Comparison of ENCODE assay signal across 36 cellular contexts in genomic region chr3:68116580-68116979, GRCh38.
"Had no signal": no experiment of that assay in that cellular context is flagged by ENCODE, and none has a peak within 500 bp of the region (broad histone marks: within the 10 kb centered on the region; RNA-seq: fewer than 3 reads in every experiment).

No MANE protein-coding gene starts in this region.

- H3K27me3 ChIP-seq: adrenal gland, body of pancreas, brain microvascular endothelial cell, breast epithelium had no signal

- DNase-seq: activated B cell treated with CpG ODN at 0.5 μM for 24 hours; activated CD4-positive, alpha-beta memory T cell treated with anti-CD3 and anti-CD28 coated beads for 36 hours; activated CD4-positive, alpha-beta T cell treated with anti-CD3 and anti-CD28 coated beads for 4 hours; activated CD4-positive, alpha-beta T cell treated with anti-CD3 and anti-CD28 coated beads, Interleukin-2, amount 10 ng/mL, durations not matched to agents 24 days and 14 days; activated CD4-positive, alpha-beta T cell treated with anti-CD3 and anti-CD28 coated beads, Interleukin-2, amount 50 U/mL, for 1 hour; activated CD4-positive, alpha-beta T cell treated with anti-CD3 and anti-CD28 coated beads, Interleukin-2, amount 50 U/mL, for 4 hours; activated CD4-positive, CD25-positive, alpha-beta regulatory T cell treated with anti-CD3 and anti-CD28 coated beads, Interleukin-2, amount 50 U/mL, for 72 hours; activated CD8-positive, alpha-beta memory T cell treated with anti-CD3 and anti-CD28 coated beads, Interleukin-2, amount 50 U/mL, for 4 hours; activated CD8-positive, alpha-beta T cell treated with anti-CD3 and anti-CD28 coated beads for 36 hours; activated effector memory CD4-positive, alpha-beta T cell treated with anti-CD3 and anti-CD28 coated beads, Interleukin-2, amount 50 U/mL, for 16 hours; activated gamma-delta T cell treated with Interleukin-2 at 50 U/mL for 16 hours; activated naive CD4-positive, alpha-beta T cell; activated naive CD4-positive, alpha-beta T cell treated with anti-CD3 and anti-CD28 coated beads for 36 hours; activated naive CD4-positive, alpha-beta T cell treated with anti-CD3 and anti-CD28 coated beads, Interleukin-2, amount 50 U/mL, for 16 hours; activated naive CD8-positive, alpha-beta T cell treated with anti-CD3 and anti-CD28 coated beads for 36 hours; activated T-cell treated with anti-CD3 and anti-CD28 coated beads for 4 hours; activated T-cell treated with anti-CD3 and anti-CD28 coated beads, Interleukin-2, amount 50 U/mL, for 1 hour; activated T-cell treated with anti-CD3 and anti-CD28 coated beads, Interleukin-2, amount 50 U/mL, for 4 hours; activated T-cell treated with anti-CD3 and anti-CD28 coated beads, Interleukin-2, amount 50 U/mL, for 72 hours; adrenal gland; amniotic stem cell; aorta; body of pancreas; brain microvascular endothelial cell; central memory CD4-positive, alpha-beta T cell; T-helper 2 cell; T-helper 9 cell had no signal

- H3K27ac ChIP-seq: adrenal gland, body of pancreas, brain microvascular endothelial cell, breast epithelium, VCaP had no signal

- H3K36me3 Mint-ChIP-seq: activated CD4-positive, alpha-beta memory T cell treated with anti-CD3 and anti-CD28 coated beads for 36 hours had no signal

- H3K9me3 Mint-ChIP-seq: activated CD4-positive, alpha-beta T cell treated with anti-CD3 and anti-CD28 coated beads, Interleukin-2, amount 10 ng/mL, durations not matched to agents 24 days and 14 days; activated CD8-positive, alpha-beta T cell treated with anti-CD3 and anti-CD28 coated beads for 36 hours; activated T-helper 1 cell treated with anti-CD3 and anti-CD28 coated beads, Interleukin-12 subunit alpha, Interleukin-12 subunit beta, Interleukin-2, Interleukin-4 antibody, amounts not matched to agents 30 ng/mL and 10 ng/mL and 1 ng/mL, durations not matched to agents 14 hours and 24 hours and 36 hours had no signal

- H3K4me1 ChIP-seq: adrenal gland, body of pancreas, breast epithelium had no signal

- H3K4me1 Mint-ChIP-seq: activated B cell treated with CpG ODN at 0.5 μM for 24 hours; activated CD4-positive, alpha-beta T cell treated with anti-CD3 and anti-CD28 coated beads, Interleukin-2, amount 10 ng/mL, durations not matched to agents 24 days and 14 days; activated naive CD8-positive, alpha-beta T cell treated with anti-CD3 and anti-CD28 coated beads for 36 hours; activated T-helper 17 cell treated with anti-CD3 and anti-CD28 coated beads, Interleukin-2, amount 50 U/mL, for 72 hours had no signal

- H3K27me3 Mint-ChIP-seq: activated B cell treated with CpG ODN at 0.5 μM for 24 hours; activated CD4-positive, alpha-beta memory T cell treated with anti-CD3 and anti-CD28 coated beads for 36 hours; activated CD4-positive, alpha-beta T cell treated with anti-CD3 and anti-CD28 coated beads, Interleukin-2, amount 10 ng/mL, durations not matched to agents 24 days and 14 days; activated CD8-positive, alpha-beta T cell treated with anti-CD3 and anti-CD28 coated beads for 36 hours; activated naive CD8-positive, alpha-beta T cell treated with anti-CD3 and anti-CD28 coated beads for 36 hours; activated T-helper 17 cell treated with anti-CD3 and anti-CD28 coated beads, Interleukin-2, amount 50 U/mL, for 72 hours had no signal

- H3K9me3 ChIP-seq: adrenal gland, body of pancreas, breast epithelium had no signal

- FAIRE-seq: astrocyte, TTC549 had no signal

- H3K36me3 ChIP-seq: adrenal gland, brain microvascular endothelial cell, breast epithelium had no signal

- ATAC-seq: activated CD8-positive, alpha-beta T cell treated with anti-CD3 and anti-CD28 coated beads for 36 hours; activated naive CD4-positive, alpha-beta T cell treated with anti-CD3 and anti-CD28 coated beads, Interleukin-2, amount 50 U/mL, for 72 hours; activated T-cell treated with anti-CD3 and anti-CD28 coated beads, Interleukin-2, amount 50 U/mL, for 4 hours; activated T-cell treated with anti-CD3 and anti-CD28 coated beads, Interleukin-2, amount 50 U/mL, for 72 hours; activated T-helper 17 cell treated with anti-CD3 and anti-CD28 coated beads, Interleukin-2, amount 50 U/mL, for 72 hours; body of pancreas had no signal

- H3K4me3 ChIP-seq: adrenal gland, body of pancreas, breast epithelium had no signal

- H3K27ac Mint-ChIP-seq: activated B cell treated with CpG ODN at 0.5 μM for 24 hours; activated CD4-positive, alpha-beta memory T cell treated with anti-CD3 and anti-CD28 coated beads for 36 hours; activated CD4-positive, alpha-beta T cell treated with anti-CD3 and anti-CD28 coated beads, Interleukin-2, amount 10 ng/mL, durations not matched to agents 24 days and 14 days; activated CD8-positive, alpha-beta T cell treated with anti-CD3 and anti-CD28 coated beads for 36 hours; activated naive CD4-positive, alpha-beta T cell treated with anti-CD3 and anti-CD28 coated beads for 36 hours; activated naive CD4-positive, alpha-beta T cell treated with anti-CD3 and anti-CD28 coated beads, Interleukin-2, amount 50 U/mL, for 72 hours; activated naive CD8-positive, alpha-beta T cell treated with anti-CD3 and anti-CD28 coated beads for 36 hours; activated T-cell treated with anti-CD3 and anti-CD28 coated beads, Interleukin-2, amount 50 U/mL, for 72 hours; activated T-helper 1 cell treated with anti-CD3 and anti-CD28 coated beads, Interleukin-12 subunit alpha, Interleukin-12 subunit beta, Interleukin-2, Interleukin-4 antibody, amounts not matched to agents 30 ng/mL and 10 ng/mL and 1 ng/mL, durations not matched to agents 14 hours and 24 hours and 36 hours; activated T-helper 17 cell treated with anti-CD3 and anti-CD28 coated beads, Interleukin-2, amount 50 U/mL, for 72 hours; T-helper 1 cell treated with Interleukin-12 subunit alpha and Interleukin-12 subunit beta and Interleukin-4 antibody, amounts not matched to agents 30 μg/mL and 1 μg/mL, for 36 hours; T-helper 2 cell treated with Interferon-gamma antibody and Interleukin-4, amounts not matched to agents 5 μg/mL and 100 μg/mL, for 36 hours had no signal

- H3K4me3 Mint-ChIP-seq: activated B cell treated with CpG ODN at 0.5 μM for 24 hours; activated CD4-positive, alpha-beta memory T cell treated with anti-CD3 and anti-CD28 coated beads for 36 hours; activated CD4-positive, alpha-beta T cell treated with anti-CD3 and anti-CD28 coated beads, Interleukin-2, amount 10 ng/mL, durations not matched to agents 24 days and 14 days; activated CD8-positive, alpha-beta T cell treated with anti-CD3 and anti-CD28 coated beads for 36 hours; activated naive CD4-positive, alpha-beta T cell treated with anti-CD3 and anti-CD28 coated beads for 36 hours; activated naive CD8-positive, alpha-beta T cell treated with anti-CD3 and anti-CD28 coated beads for 36 hours; activated T-cell treated with anti-CD3 and anti-CD28 coated beads, Interleukin-2, amount 50 U/mL, for 4 hours; activated T-cell treated with anti-CD3 and anti-CD28 coated beads, Interleukin-2, amount 50 U/mL, for 72 hours; activated T-helper 1 cell treated with anti-CD3 and anti-CD28 coated beads, Interleukin-12 subunit alpha, Interleukin-12 subunit beta, Interleukin-2, Interleukin-4 antibody, amounts not matched to agents 30 ng/mL and 10 ng/mL and 1 ng/mL, durations not matched to agents 14 hours and 24 hours and 36 hours; activated T-helper 17 cell treated with anti-CD3 and anti-CD28 coated beads, Interleukin-2, amount 50 U/mL, for 72 hours; T-helper 1 cell treated with Interleukin-12 subunit alpha and Interleukin-12 subunit beta and Interleukin-4 antibody, amounts not matched to agents 30 μg/mL and 1 μg/mL, for 36 hours; T-helper 2 cell treated with Interferon-gamma antibody and Interleukin-4, amounts not matched to agents 5 μg/mL and 100 μg/mL, for 36 hours had no signal
